ENCODE assay signal across 8 cellular contexts in the genomic region with DNA sequence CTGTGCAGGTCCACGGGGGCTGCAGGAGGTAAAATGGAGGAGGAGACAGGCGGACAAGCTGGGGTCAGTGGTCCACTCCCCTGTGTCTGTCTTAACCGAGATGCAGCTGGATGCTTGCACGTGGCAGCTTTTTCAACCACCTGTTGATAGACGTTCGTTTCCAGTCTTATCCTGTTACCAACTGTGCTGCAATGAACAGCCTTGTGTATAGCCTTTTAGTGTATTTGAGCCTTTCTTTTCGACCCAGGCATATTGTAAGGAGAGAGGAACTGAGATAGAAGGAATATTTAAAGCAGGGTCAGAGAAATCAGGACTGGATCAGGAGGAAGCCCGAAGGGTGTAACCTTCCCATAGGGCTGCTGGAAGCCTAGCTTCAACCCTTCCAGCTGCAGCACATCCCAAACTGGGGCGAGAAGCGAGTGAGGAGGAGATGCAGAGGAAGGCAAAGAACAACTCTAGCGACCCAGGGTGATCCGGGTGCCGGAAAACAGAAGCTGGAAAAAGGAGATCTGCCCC.
DNase-seq lines count a peak whose midpoint lies in the region; ATAC-seq lines count a peak whose summit lies in the region.

No MANE protein-coding gene starts in this region.

- H3K4me1 Mint-ChIP-seq in activated naive CD8-positive, alpha-beta T cell treated with anti-CD3 and anti-CD28 coated beads, Interleukin-2, amount 50 U/mL, for 24 hours: peaks cover 44% of the 10 kb centered on the region
- H3K4me1 Mint-ChIP-seq in stimulated activated effector memory CD8-positive, alpha-beta T cell treated with anti-CD3 and anti-CD28 coated beads, Interleukin-12 subunit alpha, Interleukin-12 subunit beta, amount 100 ng/mL, for 72 hours: peaks cover 35% of the 10 kb centered on the region

- no peak overlapping the region for H3K27ac Mint-ChIP-seq in activated naive CD8-positive, alpha-beta T cell treated with anti-CD3 and anti-CD28 coated beads, Interleukin-2, amount 50 U/mL, for 24 hours
- no peak overlapping the region for H3K27ac Mint-ChIP-seq in stimulated activated effector memory CD8-positive, alpha-beta T cell treated with anti-CD3 and anti-CD28 coated beads, Interleukin-12 subunit alpha, Interleukin-12 subunit beta, amount 100 ng/mL, for 72 hours

- H3K27me3 Mint-ChIP-seq in activated naive CD8-positive, alpha-beta T cell treated with anti-CD3 and anti-CD28 coated beads, Interleukin-2, amount 50 U/mL, for 24 hours: peaks cover 50% of the 10 kb centered on the region

- ATAC-seq in activated naive CD8-positive, alpha-beta T cell treated with anti-CD3 and anti-CD28 coated beads, Interleukin-2, amount 50 U/mL, for 24 hours: no peak
- ATAC-seq in stimulated activated effector memory CD8-positive, alpha-beta T cell treated with anti-CD3 and anti-CD28 coated beads, Interleukin-12 subunit alpha, Interleukin-12 subunit beta, amount 100 ng/mL, for 72 hours: no peak

- no peak overlapping the region for H3K9ac ChIP-seq in iPS-20b (ENCODE audit: low read depth, low read length)

- no peaks in the 10 kb centered on the region for H3K9me3 Mint-ChIP-seq in activated naive CD8-positive, alpha-beta T cell treated with anti-CD3 and anti-CD28 coated beads, Interleukin-2, amount 50 U/mL, for 24 hours
- H3K9me3 Mint-ChIP-seq in stimulated activated effector memory CD8-positive, alpha-beta T cell treated with anti-CD3 and anti-CD28 coated beads, Interleukin-12 subunit alpha, Interleukin-12 subunit beta, amount 100 ng/mL, for 72 hours: no peaks in the 10 kb centered on the region

- peak overlapping the region; percentile 78 for H3K4me3 Mint-ChIP-seq in activated naive CD8-positive, alpha-beta T cell treated with anti-CD3 and anti-CD28 coated beads, Interleukin-2, amount 50 U/mL, for 24 hours
- H3K4me3 Mint-ChIP-seq in stimulated activated effector memory CD8-positive, alpha-beta T cell treated with anti-CD3 and anti-CD28 coated beads, Interleukin-12 subunit alpha, Interleukin-12 subunit beta, amount 100 ng/mL, for 72 hours: peak overlapping the region; percentile 70

- peaks cover 6% of the 10 kb centered on the region; the same call in 1 of the 2 replicates for H3K4me1 ChIP-seq in iPS-20b (ENCODE audit: insufficient read depth, low read length)

- no peak overlapping the region for H3K27ac ChIP-seq in iPS-20b (ENCODE audit: low read length)

- H3K4me3 ChIP-seq in iPS-20b (ENCODE audit: low read length): peak overlapping the region; percentile 63

- peak; percentile 12 for DNase-seq in activated naive CD4-positive, alpha-beta T cell treated with Interleukin-2 at 50 U/mL for 16 hours
- DNase-seq in activated naive CD4-positive, alpha-beta T cell (lab: John Stamatoyannopoulos, UW): no peak
- no peak for DNase-seq in activated naive CD8-positive, alpha-beta T cell treated with anti-CD3 and anti-CD28 coated beads, Interleukin-2, amount 50 U/mL, for 24 hours
- no peak for DNase-seq in stimulated activated effector memory CD8-positive, alpha-beta T cell treated with anti-CD3 and anti-CD28 coated beads, Interleukin-12 subunit alpha, Interleukin-12 subunit beta, amount 100 ng/mL, for 72 hours (ENCODE audit: low spot score in 2 of 2)
- DNase-seq in NCI-H774 (lab: John Stamatoyannopoulos, UW) (no peak), NCI-H187 treated with DMSO at 0.1 percent for 48 hours (lab: John Stamatoyannopoulos, UW) (no peak), DMS153 treated with DMSO at 0.1 percent for 48 hours (lab: John Stamatoyannopoulos, UW; ENCODE audit: unreplicated experiment) (no peak)

- no peaks in the 10 kb centered on the region for H3K36me3 Mint-ChIP-seq in activated naive CD8-positive, alpha-beta T cell treated with anti-CD3 and anti-CD28 coated beads, Interleukin-2, amount 50 U/mL, for 24 hours (ENCODE audit: low read depth)
- H3K36me3 Mint-ChIP-seq in stimulated activated effector memory CD8-positive, alpha-beta T cell treated with anti-CD3 and anti-CD28 coated beads, Interleukin-12 subunit alpha, Interleukin-12 subunit beta, amount 100 ng/mL, for 72 hours: no peaks in the 10 kb centered on the region

- no peaks in the 10 kb centered on the region for H3K36me3 ChIP-seq in iPS-20b (ENCODE audit: insufficient read depth, low read depth, low read length)

- no peaks in the 10 kb centered on the region for H3K9me3 ChIP-seq in iPS-20b (ENCODE audit: insufficient read depth, low read depth, low read length)

- peaks cover 87% of the 10 kb centered on the region for H3K27me3 ChIP-seq in iPS-20b (ENCODE audit: insufficient read depth, low read length)
